Comparison of ENCODE assay signal across 16 cellular contexts in genomic region chr12:26573212-26573909, GRCh38.
"Had no signal": no experiment of that assay in that cellular context is flagged by ENCODE, and none has a peak within 500 bp of the region (broad histone marks: within the 10 kb centered on the region; RNA-seq: fewer than 3 reads in every experiment).

No MANE protein-coding gene starts in this region.

- H3K4me1 ChIP-seq: gastrocnemius medialis, lower lobe of right lung had no signal

- H3K4me3 ChIP-seq: gastrocnemius medialis, hepatocyte, lower lobe of right lung, mucosa of descending colon had no signal

- FAIRE-seq: colon, small intestine, TTC549, urothelium cell line had no signal

- H3K79me2 ChIP-seq: hepatocyte had no signal

- H3K27ac ChIP-seq: epithelial cell of prostate, gastrocnemius medialis, lower lobe of right lung had no signal

- H3K9me3 ChIP-seq: gastrocnemius medialis, lower lobe of right lung, mucosa of descending colon had no signal

- H3K27me3 ChIP-seq: gastrocnemius medialis, hepatocyte had no signal

- ATAC-seq: gastrocnemius medialis; lower lobe of right lung; mucosa of descending colon; naive thymus-derived CD8-positive, alpha-beta T cell; right cardiac atrium had no signal

- H3K36me3 ChIP-seq: gastrocnemius medialis had no signal

- H3K4me2 ChIP-seq: hepatocyte had no signal

- H2AFZ ChIP-seq: hepatocyte had no signal

- DNase-seq: activated CD4-positive, alpha-beta memory T cell treated with anti-CD3 and anti-CD28 coated beads, Interleukin-2, amount 10 ng/mL, durations not matched to agents 7 days and 5 days; activated CD4-positive, alpha-beta T cell treated with anti-CD3 and anti-CD28 coated beads for 1 hour; activated naive CD4-positive, alpha-beta T cell treated with anti-CD3 and anti-CD28 coated beads for 36 hours; effector CD4-positive, alpha-beta T cell; gastrocnemius medialis; lower lobe of right lung; mucosa of descending colon; naive thymus-derived CD8-positive, alpha-beta T cell; nucleus accumbens; right cardiac atrium; small intestine had no signal
